Comparison of ENCODE assay signal across 32 cellular contexts in the genomic region with DNA sequence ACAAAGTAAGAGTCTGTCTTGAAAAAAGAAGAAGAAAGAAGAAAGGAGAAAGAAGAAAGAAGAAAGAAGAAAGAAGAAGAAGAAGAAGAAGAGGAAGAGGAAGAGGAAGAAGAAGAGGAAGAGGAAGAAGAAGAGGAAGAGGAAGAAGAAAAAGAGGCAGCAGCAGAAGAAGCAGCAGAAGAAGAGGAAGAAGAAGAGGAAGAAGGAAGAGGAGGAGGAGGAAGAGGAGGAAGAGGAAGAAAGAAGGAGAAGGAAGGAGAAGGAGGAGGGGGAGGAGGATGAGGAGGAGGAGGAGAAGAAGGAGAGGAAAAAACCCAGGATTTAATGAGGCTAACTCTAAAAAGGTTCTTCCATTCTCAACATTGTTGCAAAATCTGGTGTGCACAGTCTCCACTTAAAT.
"Had no signal": no experiment of that assay in that cellular context is flagged by ENCODE, and none has a peak within 500 bp of the region (broad histone marks: within the 10 kb centered on the region; RNA-seq: fewer than 3 reads in every experiment).

No MANE protein-coding gene starts in this region.

- H3K27me3 ChIP-seq: adrenal gland, ascending aorta, body of pancreas, brain microvascular endothelial cell, breast epithelium, colonic mucosa had no signal

- H3K27ac ChIP-seq: adrenal gland, ascending aorta, body of pancreas, brain microvascular endothelial cell, breast epithelium, cardiac muscle cell, colonic mucosa had no signal

- FAIRE-seq: astrocyte, bronchial epithelial cell had no signal

- H3K36me3 ChIP-seq: adrenal gland, ascending aorta, brain microvascular endothelial cell, breast epithelium, cardiac muscle cell, colonic mucosa had no signal

- H3K9me3 ChIP-seq: ascending aorta, body of pancreas, breast epithelium, colonic mucosa had no signal

- H3K4me3 ChIP-seq: adrenal gland, ascending aorta, body of pancreas, breast epithelium, cardiac muscle cell, colonic mucosa had no signal

- H3K4me1 ChIP-seq: adrenal gland, ascending aorta, breast epithelium, colonic mucosa had no signal

- DNase-seq: activated effector memory CD4-positive, alpha-beta T cell treated with anti-CD3 and anti-CD28 coated beads, Interleukin-2, amount 50 U/mL, for 16 hours; activated effector memory CD4-positive, alpha-beta T cell treated with Interleukin-2 at 50 U/mL for 16 hours; activated gamma-delta T cell; activated gamma-delta T cell treated with Interleukin-2 at 50 U/mL for 16 hours; activated naive CD4-positive, alpha-beta T cell; activated naive CD4-positive, alpha-beta T cell treated with anti-CD3 and anti-CD28 coated beads for 36 hours; activated naive CD4-positive, alpha-beta T cell treated with anti-CD3 and anti-CD28 coated beads, Interleukin-2, amount 10 ng/mL, durations not matched to agents 7 days and 5 days; activated naive CD4-positive, alpha-beta T cell treated with anti-CD3 and anti-CD28 coated beads, Interleukin-2, amount 50 U/mL, for 16 hours; activated naive CD4-positive, alpha-beta T cell treated with Interleukin-2 at 50 U/mL for 16 hours; activated naive CD8-positive, alpha-beta T cell treated with anti-CD3 and anti-CD28 coated beads for 36 hours; activated naive CD8-positive, alpha-beta T cell treated with anti-CD3 and anti-CD28 coated beads, Interleukin-2, amount 10 ng/mL, durations not matched to agents 7 days and 5 days; activated naive CD8-positive, alpha-beta T cell treated with anti-CD3 and anti-CD28 coated beads, Interleukin-2, amount 50 U/mL, for 24 hours; activated T-cell treated with anti-CD3 and anti-CD28 coated beads, Interleukin-2, amount 50 U/mL, for 48 hours; activated T-cell treated with anti-CD3 and anti-CD28 coated beads, Interleukin-2, amount 50 U/mL, for 72 hours; adrenal gland; amniotic stem cell; amygdala; anterior cingulate cortex; aorta; body of pancreas; brain microvascular endothelial cell; caudate nucleus; central memory CD4-positive, alpha-beta T cell; cerebellar nuclear complex; colonic mucosa had no signal

- ATAC-seq: activated naive CD4-positive, alpha-beta T cell treated with anti-CD3 and anti-CD28 coated beads, Interleukin-2, amount 50 U/mL, for 72 hours; activated naive CD8-positive, alpha-beta T cell treated with anti-CD3 and anti-CD28 coated beads, Interleukin-2, amount 50 U/mL, for 24 hours; activated T-cell treated with anti-CD3 and anti-CD28 coated beads, Interleukin-2, amount 50 U/mL, for 72 hours; activated T-helper 17 cell treated with anti-CD3 and anti-CD28 coated beads, Interleukin-2, amount 50 U/mL, for 72 hours; body of pancreas had no signal
